In genomic region chr5:111685969-111686368, GRCh38 we compare ENCODE assay signal across 11 cellular contexts.
A peak's percentile ranks its signal among the peaks of the same experiment; 100 is the strongest.
DNase-seq lines count a peak whose midpoint lies in the region; ATAC-seq and TF ChIP-seq lines count a peak whose summit lies in the region.
"Had no signal": no experiment of that assay in that cellular context is flagged by ENCODE, and none has a peak within 500 bp of the region (broad histone marks: within the 10 kb centered on the region; RNA-seq: fewer than 3 reads in every experiment).

No MANE protein-coding gene starts in this region.

- TF ChIP-seq POLR2A in spleen (IDR thresholded peaks at IDR 0.05) = no peak
- TF ChIP-seq POLR2A in lower leg skin (IDR thresholded peaks at IDR 0.05) = no peak

- no peak overlapping the region for H3K27ac ChIP-seq in spleen

- no peaks in the 10 kb centered on the region for H3K4me1 ChIP-seq in spleen

- intact Hi-C loops in spleen (cut with DNase I; ENCODE audit: low total_unique reads) (no loop called here), lower leg skin (cut with DNase I; ENCODE audit: low total_unique reads) (no loop called here)

- DNase-seq in DMS 273 (lab: John Stamatoyannopoulos, UW; ENCODE audit: unreplicated experiment) = peak; percentile 65
- peak; percentile 13 for DNase-seq in GM20000 (ENCODE audit: low spot score)
- DNase-seq in NAMALWA (ENCODE audit: low spot score) = peak; percentile 46
- no peak for DNase-seq in epithelial cell of proximal tubule (ENCODE audit: low read depth)
- DNase-seq in spleen = no peak
- DNase-seq in lower leg skin (ENCODE audit: low spot score in 2 of 2) = no peak
- DNase-seq: activated CD8-positive, alpha-beta memory T cell treated with anti-CD3 and anti-CD28 coated beads, Interleukin-2, amount 10 ng/mL, durations not matched to agents 7 days and 5 days; DMS79 treated with DMSO at 0.1 percent for 48 hours; HCEC 1CT had no signal

- H3K4me3 ChIP-seq in epithelial cell of proximal tubule (ENCODE audit: low read depth, low read length) (no peak overlapping the region), spleen (no peak overlapping the region), lower leg skin (ENCODE audit: low read depth, poor library complexity, severe bottlenecking) (no peak overlapping the region)

- no peaks in the 10 kb centered on the region for H3K36me3 ChIP-seq in spleen

- WGBS in spleen, 5 donors = 94 to 100% (median 99%) methylated on average over 3 of the region's 3 CpGs
- WGBS in lower leg skin, 2 donors = 95 to 98% methylated on average over 3 of the region's 3 CpGs

- peak; percentile 1 for TF ChIP-seq CTCF in GM20000 (IDR thresholded peaks at IDR 0.05; ENCODE audit: extremely low read depth, missing control alignments)
- TF ChIP-seq CTCF in epithelial cell of proximal tubule (conservative IDR thresholded peaks at IDR 0.05; ENCODE audit: low read depth, low read length) = peak; percentile 47
- no peak for TF ChIP-seq CTCF in spleen (IDR thresholded peaks at IDR 0.05 in 8 of 11, conservative IDR thresholded peaks at IDR 0.05 in 3 of 11)
- TF ChIP-seq CTCF in lower leg skin (IDR thresholded peaks at IDR 0.05) = no peak

- no peaks in the 10 kb centered on the region for H3K27me3 ChIP-seq in spleen (replicated peaks in 1 of 7)

- H3K9me3 ChIP-seq in spleen = no peaks in the 10 kb centered on the region

- ATAC-seq in GM21390 (IDR thresholded peaks at IDR 0.05; ENCODE audit: unreplicated experiment) = no peak
- ATAC-seq in HG02840 (IDR thresholded peaks at IDR 0.05; ENCODE audit: low FRiP score, unreplicated experiment) = no peak
- ATAC-seq: activated CD8-positive, alpha-beta memory T cell treated with anti-CD3 and anti-CD28 coated beads, Interleukin-2, amount 10 ng/mL, durations not matched to agents 7 days and 5 days had no signal

Comparison
In these comparisons a context has a peak if more than half of its experiments do, and no peak if none do; other contexts are left out.
1. DNase-seq: peak in DMS 273 (single experiment), GM20000 (single experiment) and NAMALWA (single experiment); none in epithelial cell of proximal tubule (single experiment), spleen (single experiment) and lower leg skin (0 of 2).
2. CTCF ChIP-seq: peak in GM20000 (single experiment) and epithelial cell of proximal tubule (single experiment); none in spleen (0 of 11) and lower leg skin (0 of 3).